ENCODE assay signal across 8 cellular contexts in genomic region chr19:48966541-48967345, GRCh38. TPM values are rescaled to one million over a fixed set of nuclear protein-coding genes. Genes with fewer than 3 reads are reported as not detected.
A peak's percentile ranks its signal among the peaks of the same experiment; 100 is the strongest.
DNase-seq lines count a peak whose midpoint lies in the region; ATAC-seq and TF ChIP-seq lines count a peak whose summit lies in the region.

No MANE protein-coding gene starts in this region.

- H3K4me1 Mint-ChIP-seq in central memory CD8-positive, alpha-beta T cell = peaks cover 63% of the 10 kb centered on the region
- peaks cover 57 to 69% (median 64%) of the 10 kb centered on the region in 3 donors for H3K4me1 Mint-ChIP-seq in naive B cell

- H3K9me3 Mint-ChIP-seq in central memory CD8-positive, alpha-beta T cell = no peaks in the 10 kb centered on the region
- peaks cover 0 to 2% (median 0%) of the 10 kb centered on the region in 7 donors for H3K9me3 Mint-ChIP-seq in naive B cell

- in situ Hi-C loops in GM13977 (cut with MboI; ENCODE audit: low pct_unique_long_range_greater_than_20kb, low sequenced_read_pairs, unreplicated experiment) = loop anchor here (25.0 kb wide), 2 partner anchors 104 to 329 kb away; partner anchors contain the start of genes CA11, DBP, PLEKHA4 and PPP1R15A

- TF ChIP-seq CTCF in GM13977 (IDR thresholded peaks at IDR 0.05; ENCODE audit: extremely low read depth, insufficient read depth, missing control alignments) = no peak

- ATAC-seq in central memory CD8-positive, alpha-beta T cell (replicated peaks; ENCODE audit: extremely low read depth, poor library complexity, severe bottlenecking) = no peak
- no peak for ATAC-seq in naive B cell (ENCODE audit: low read depth in 2 of 2)
- ATAC-seq in HG02840 (IDR thresholded peaks at IDR 0.05; ENCODE audit: low FRiP score, unreplicated experiment) = no peak
- no peak for ATAC-seq in GM21528 (IDR thresholded peaks at IDR 0.05; ENCODE audit: low FRiP score, unreplicated experiment)
- no peak for ATAC-seq in HG03439 (IDR thresholded peaks at IDR 0.05; ENCODE audit: unreplicated experiment)

- peak overlapping the region; percentile 99 for H3K4me3 Mint-ChIP-seq in central memory CD8-positive, alpha-beta T cell
- H3K4me3 Mint-ChIP-seq in naive B cell = peak overlapping the region; percentile 96 to 100 (median 98)

- no peaks in the 10 kb centered on the region for H3K27me3 Mint-ChIP-seq in central memory CD8-positive, alpha-beta T cell
- H3K27me3 Mint-ChIP-seq in naive B cell = no peaks in the 10 kb centered on the region

- peak overlapping the region; percentile 99 for H3K27ac Mint-ChIP-seq in central memory CD8-positive, alpha-beta T cell (ENCODE audit: low read depth)
- peak overlapping the region in 4 of 6 donors; percentile 94 to 99 (median 97) for H3K27ac Mint-ChIP-seq in naive B cell

- DNase-seq in EL = peak; percentile 40
- peak; percentile 42 for DNase-seq in NAMALWA (ENCODE audit: low spot score)
- DNase-seq in central memory CD8-positive, alpha-beta T cell (ENCODE audit: low spot score in 2 of 2) = no peak
- DNase-seq in naive B cell = no peak
- DNase-seq in GM13977 (ENCODE audit: low spot score) = no peak

- peaks cover 23% of the 10 kb centered on the region for H3K36me3 Mint-ChIP-seq in central memory CD8-positive, alpha-beta T cell (ENCODE audit: insufficient read depth)
- peaks cover 5 to 12% of the 10 kb centered on the region in 2 donors for H3K36me3 Mint-ChIP-seq in naive B cell

RNA-seq across cellular contexts. Expression of gene FTL, which starts 1.6 kb away (rescaled TPM):
- polyA plus RNA-seq in naive B cell (ENCODE audit: low read depth in 6 of 6) = 1,000 to 10,000 TPM; 5,752 to 7,301 (median 6,284) TPM

RNA-seq across cellular contexts. Expression of gene BAX, which starts 12.1 kb away (rescaled TPM):
- polyA plus RNA-seq in naive B cell (ENCODE audit: low read depth in 6 of 6) = 10 to 100 TPM; 56.0 to 88.2 (median 68.3) TPM

RNA-seq across cellular contexts. Expression of gene GYS1, which starts 26.4 kb away (rescaled TPM):
- 10 to 100 TPM; 16.0 to 24.1 (median 20.5) TPM for polyA plus RNA-seq in naive B cell (ENCODE audit: low read depth in 6 of 6)

RNA-seq across cellular contexts. Expression of gene RUVBL2, which starts 26.9 kb away (rescaled TPM):
- polyA plus RNA-seq in naive B cell (ENCODE audit: low read depth in 6 of 6) = 10 to 100 TPM; 39.7 to 63.2 (median 50.0) TPM

RNA-seq across cellular contexts. Expression of gene DHDH, which starts 33.2 kb away (rescaled TPM):
- polyA plus RNA-seq in naive B cell (ENCODE audit: low read depth in 6 of 6) = under 1 TPM in 1 of 6 donors, not detected in 5; 0.32 TPM

Comparison
In these comparisons a context has a peak if more than half of its experiments do, and no peak if none do; other contexts are left out.
1. DNase-seq: peak in EL (single experiment) and NAMALWA (single experiment); none in central memory CD8-positive, alpha-beta T cell (0 of 2), naive B cell (single experiment) and GM13977 (single experiment).